ENCODE assay signal across 2 cellular contexts in genomic region chr6:79949235-79949634, GRCh38.
TF ChIP-seq lines count a peak whose summit lies in the region.

No MANE protein-coding gene starts in this region.

TF ChIP-seq in SK-N-SH, 30 proteins besides CTCF, POLR2A, EP300 and RAD21:
- TF ChIP-seq SMC3 (IDR thresholded peaks at IDR 0.05; ENCODE audit: low read depth, low read length) (peak; percentile 61), FOSL2 (IDR thresholded peaks at IDR 0.05; ENCODE audit: borderline replicate concordance, low read depth) (no peak), POLR2AphosphoS5 (IDR thresholded peaks at IDR 0.05; ENCODE audit: low read depth, low read length) (no peak), JUND (IDR thresholded peaks at IDR 0.05) (no peak), EZH2phosphoT487 (IDR thresholded peaks at IDR 0.05; ENCODE audit: borderline replicate concordance, low read depth) (no peak), TAF1 (IDR thresholded peaks at IDR 0.05; ENCODE audit: borderline replicate concordance, low read depth, low read length) (0 out of 2 replicates have a peak, but pooled peaks have one; percentile 20), PBX3 (IDR thresholded peaks at IDR 0.05) (no peak), TEAD4 (IDR thresholded peaks at IDR 0.05; ENCODE audit: borderline replicate concordance, insufficient read depth) (no peak)
- TF ChIP-seq, protein P1, sequence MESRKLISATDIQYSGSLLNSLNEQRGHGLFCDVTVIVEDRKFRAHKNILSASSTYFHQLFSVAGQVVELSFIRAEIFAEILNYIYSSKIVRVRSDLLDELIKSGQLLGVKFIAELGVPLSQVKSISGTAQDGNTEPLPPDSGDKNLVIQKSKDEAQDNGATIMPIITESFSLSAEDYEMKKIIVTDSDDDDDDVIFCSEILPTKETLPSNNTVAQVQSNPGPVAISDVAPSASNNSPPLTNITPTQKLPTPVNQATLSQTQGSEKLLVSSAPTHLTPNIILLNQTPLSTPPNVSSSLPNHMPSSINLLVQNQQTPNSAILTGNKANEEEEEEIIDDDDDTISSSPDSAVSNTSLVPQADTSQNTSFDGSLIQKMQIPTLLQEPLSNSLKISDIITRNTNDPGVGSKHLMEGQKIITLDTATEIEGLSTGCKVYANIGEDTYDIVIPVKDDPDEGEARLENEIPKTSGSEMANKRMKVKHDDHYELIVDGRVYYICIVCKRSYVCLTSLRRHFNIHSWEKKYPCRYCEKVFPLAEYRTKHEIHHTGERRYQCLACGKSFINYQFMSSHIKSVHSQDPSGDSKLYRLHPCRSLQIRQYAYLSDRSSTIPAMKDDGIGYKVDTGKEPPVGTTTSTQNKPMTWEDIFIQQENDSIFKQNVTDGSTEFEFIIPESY (IDR thresholded peaks at IDR 0.05; ENCODE audit: borderline replicate concordance, low read depth), result no peak
- TF ChIP-seq, protein P2, sequence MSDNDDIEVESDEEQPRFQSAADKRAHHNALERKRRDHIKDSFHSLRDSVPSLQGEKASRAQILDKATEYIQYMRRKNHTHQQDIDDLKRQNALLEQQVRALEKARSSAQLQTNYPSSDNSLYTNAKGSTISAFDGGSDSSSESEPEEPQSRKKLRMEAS (IDR thresholded peaks at IDR 0.05; ENCODE audit: low read depth), result no peak

TF ChIP-seq in HepG2, 621 proteins besides CTCF, POLR2A, EP300 and RAD21:
- no peak for TF ChIP-seq ZSCAN29 (CRISPR knock-in tag; conservative IDR thresholded peaks at IDR 0.05)
- no peak for TF ChIP-seq U2AF2 (IDR thresholded peaks at IDR 0.05; ENCODE audit: low read depth, low read length)
- no peak for TF ChIP-seq SIN3A (IDR thresholded peaks at IDR 0.05; ENCODE audit: borderline replicate concordance, low read depth, low read length)
- TF ChIP-seq TEAD3 (CRISPR knock-in tag; optimal IDR thresholded peaks at IDR 0.05; ENCODE audit: borderline replicate concordance), result peak; percentile 61
- no peak for TF ChIP-seq ZNF567 (CRISPR knock-in tag; IDR thresholded peaks at IDR 0.05; ENCODE audit: borderline replicate concordance)
- TF ChIP-seq GLI4 (CRISPR knock-in tag; IDR thresholded peaks at IDR 0.05; ENCODE audit: borderline replicate concordance), result no peak
- peak; percentile 84 for TF ChIP-seq STAG1 (CRISPR knock-in tag; IDR thresholded peaks at IDR 0.05)
- TF ChIP-seq ATF7-NPFF (CRISPR knock-in tag; IDR thresholded peaks at IDR 0.05; ENCODE audit: low read depth), result no peak
- TF ChIP-seq, protein P3, sequence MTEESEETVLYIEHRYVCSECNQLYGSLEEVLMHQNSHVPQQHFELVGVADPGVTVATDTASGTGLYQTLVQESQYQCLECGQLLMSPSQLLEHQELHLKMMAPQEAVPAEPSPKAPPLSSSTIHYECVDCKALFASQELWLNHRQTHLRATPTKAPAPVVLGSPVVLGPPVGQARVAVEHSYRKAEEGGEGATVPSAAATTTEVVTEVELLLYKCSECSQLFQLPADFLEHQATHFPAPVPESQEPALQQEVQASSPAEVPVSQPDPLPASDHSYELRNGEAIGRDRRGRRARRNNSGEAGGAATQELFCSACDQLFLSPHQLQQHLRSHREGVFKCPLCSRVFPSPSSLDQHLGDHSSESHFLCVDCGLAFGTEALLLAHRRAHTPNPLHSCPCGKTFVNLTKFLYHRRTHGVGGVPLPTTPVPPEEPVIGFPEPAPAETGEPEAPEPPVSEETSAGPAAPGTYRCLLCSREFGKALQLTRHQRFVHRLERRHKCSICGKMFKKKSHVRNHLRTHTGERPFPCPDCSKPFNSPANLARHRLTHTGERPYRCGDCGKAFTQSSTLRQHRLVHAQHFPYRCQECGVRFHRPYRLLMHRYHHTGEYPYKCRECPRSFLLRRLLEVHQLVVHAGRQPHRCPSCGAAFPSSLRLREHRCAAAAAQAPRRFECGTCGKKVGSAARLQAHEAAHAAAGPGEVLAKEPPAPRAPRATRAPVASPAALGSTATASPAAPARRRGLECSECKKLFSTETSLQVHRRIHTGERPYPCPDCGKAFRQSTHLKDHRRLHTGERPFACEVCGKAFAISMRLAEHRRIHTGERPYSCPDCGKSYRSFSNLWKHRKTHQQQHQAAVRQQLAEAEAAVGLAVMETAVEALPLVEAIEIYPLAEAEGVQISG (CRISPR knock-in tag; IDR thresholded peaks at IDR 0.05), result 0 out of 2 replicates have a peak, but pooled peaks have one; percentile 36
- TF ChIP-seq MED13 (CRISPR knock-in tag; IDR thresholded peaks at IDR 0.05), result no peak
- TF ChIP-seq, protein P4, sequence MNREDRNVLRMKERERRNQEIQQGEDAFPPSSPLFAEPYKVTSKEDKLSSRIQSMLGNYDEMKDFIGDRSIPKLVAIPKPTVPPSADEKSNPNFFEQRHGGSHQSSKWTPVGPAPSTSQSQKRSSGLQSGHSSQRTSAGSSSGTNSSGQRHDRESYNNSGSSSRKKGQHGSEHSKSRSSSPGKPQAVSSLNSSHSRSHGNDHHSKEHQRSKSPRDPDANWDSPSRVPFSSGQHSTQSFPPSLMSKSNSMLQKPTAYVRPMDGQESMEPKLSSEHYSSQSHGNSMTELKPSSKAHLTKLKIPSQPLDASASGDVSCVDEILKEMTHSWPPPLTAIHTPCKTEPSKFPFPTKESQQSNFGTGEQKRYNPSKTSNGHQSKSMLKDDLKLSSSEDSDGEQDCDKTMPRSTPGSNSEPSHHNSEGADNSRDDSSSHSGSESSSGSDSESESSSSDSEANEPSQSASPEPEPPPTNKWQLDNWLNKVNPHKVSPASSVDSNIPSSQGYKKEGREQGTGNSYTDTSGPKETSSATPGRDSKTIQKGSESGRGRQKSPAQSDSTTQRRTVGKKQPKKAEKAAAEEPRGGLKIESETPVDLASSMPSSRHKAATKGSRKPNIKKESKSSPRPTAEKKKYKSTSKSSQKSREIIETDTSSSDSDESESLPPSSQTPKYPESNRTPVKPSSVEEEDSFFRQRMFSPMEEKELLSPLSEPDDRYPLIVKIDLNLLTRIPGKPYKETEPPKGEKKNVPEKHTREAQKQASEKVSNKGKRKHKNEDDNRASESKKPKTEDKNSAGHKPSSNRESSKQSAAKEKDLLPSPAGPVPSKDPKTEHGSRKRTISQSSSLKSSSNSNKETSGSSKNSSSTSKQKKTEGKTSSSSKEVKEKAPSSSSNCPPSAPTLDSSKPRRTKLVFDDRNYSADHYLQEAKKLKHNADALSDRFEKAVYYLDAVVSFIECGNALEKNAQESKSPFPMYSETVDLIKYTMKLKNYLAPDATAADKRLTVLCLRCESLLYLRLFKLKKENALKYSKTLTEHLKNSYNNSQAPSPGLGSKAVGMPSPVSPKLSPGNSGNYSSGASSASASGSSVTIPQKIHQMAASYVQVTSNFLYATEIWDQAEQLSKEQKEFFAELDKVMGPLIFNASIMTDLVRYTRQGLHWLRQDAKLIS (CRISPR knock-in tag; IDR thresholded peaks at IDR 0.05), result no peak
- 0 out of 2 replicates have a peak, but pooled peaks have one; percentile 40 for TF ChIP-seq TFAP4 (IDR thresholded peaks at IDR 0.05; ENCODE audit: borderline replicate concordance, low read depth)
- no peak for TF ChIP-seq ZNF552 (CRISPR knock-in tag; IDR thresholded peaks at IDR 0.05; ENCODE audit: borderline replicate concordance)
- TF ChIP-seq IKZF5 (CRISPR knock-in tag; IDR thresholded peaks at IDR 0.05), result no peak
- TF ChIP-seq GFI1 (CRISPR knock-in tag; IDR thresholded peaks at IDR 0.05; ENCODE audit: borderline replicate concordance), result no peak
- no peak for TF ChIP-seq ERF (CRISPR knock-in tag; IDR thresholded peaks at IDR 0.05)
- peak; percentile 67 for TF ChIP-seq SMC3 (IDR thresholded peaks at IDR 0.05; ENCODE audit: low read length)
